Comparison of ENCODE assay signal across 8 cellular contexts in the genomic region with DNA sequence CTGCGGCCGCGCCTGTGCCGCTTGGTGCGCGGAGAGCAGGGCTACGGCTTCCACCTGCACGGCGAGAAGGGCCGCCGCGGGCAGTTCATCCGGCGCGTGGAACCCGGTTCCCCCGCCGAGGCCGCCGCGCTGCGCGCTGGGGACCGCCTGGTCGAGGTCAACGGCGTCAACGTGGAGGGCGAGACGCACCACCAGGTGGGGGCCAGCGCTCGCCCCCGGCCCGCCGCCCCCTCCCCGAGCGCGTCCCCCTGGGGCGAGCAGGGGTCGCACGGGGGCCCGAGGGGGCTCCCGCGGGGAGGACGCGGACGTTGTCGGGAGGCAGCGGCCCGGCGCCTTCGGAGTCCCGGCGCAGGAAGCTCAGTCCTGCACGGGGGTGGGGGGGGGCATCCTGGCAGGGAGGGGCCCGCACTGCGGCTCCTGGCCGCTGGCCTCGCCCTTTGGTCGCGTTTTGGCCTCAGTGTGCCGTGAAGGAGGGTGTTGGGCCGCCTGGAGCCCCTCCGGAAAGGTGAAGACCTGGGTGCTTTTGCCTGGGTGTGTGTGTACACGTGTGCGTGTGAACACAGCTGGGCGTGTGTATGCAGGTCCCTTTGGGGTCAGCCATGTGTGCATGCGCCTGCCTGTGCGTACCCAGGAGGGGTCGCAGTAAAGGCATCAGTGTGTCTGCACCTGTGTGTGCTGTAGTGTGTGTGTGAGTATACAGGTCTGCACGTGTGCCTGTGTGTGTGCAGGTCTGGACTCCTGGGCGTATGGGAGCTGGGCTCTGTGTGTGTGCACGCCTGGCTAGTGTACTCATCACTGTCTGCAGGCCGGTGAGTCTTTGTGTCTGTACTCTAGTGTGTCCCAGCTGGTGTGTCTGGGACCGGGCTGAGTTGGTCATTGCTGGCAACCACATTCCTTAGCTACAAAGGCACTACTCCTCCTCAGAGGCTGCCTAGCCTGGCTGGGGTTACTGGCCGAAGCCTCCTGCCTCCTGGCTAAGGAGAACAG. TPM values are rescaled to one million over a fixed set of nuclear protein-coding genes. Genes with fewer than 3 reads are reported as not detected.
DNase-seq lines count a peak whose midpoint lies in the region; TF ChIP-seq lines count a peak whose summit lies in the region.

No MANE protein-coding gene starts in this region.

- H3K4me3 Mint-ChIP-seq in Caco-2 (ENCODE audit: unreplicated experiment) (peak overlapping the region; percentile 73), MCF 10A (ENCODE audit: unreplicated experiment) (peak overlapping the region; percentile 70)

- intact Hi-C loops in Caco-2 (cut with micrococcal nuclease; ENCODE audit: unreplicated experiment) (loop anchor here (1.0 kb wide), 1 partner anchor 20 kb away; a partner anchor contains a TSS), MCF 10A (cut with micrococcal nuclease) (no loop called here), lower leg skin (cut with DNase I; ENCODE audit: low total_unique reads) (no loop called here)

- H3K27me3 Mint-ChIP-seq in Caco-2 (ENCODE audit: insufficient read depth, unreplicated experiment) (no peaks in the 10 kb centered on the region), MCF 10A (ENCODE audit: insufficient read depth, unreplicated experiment) (no peaks in the 10 kb centered on the region)

- DNase-seq in Caco-2 (peak in 1 of 2 experiments; percentile 51), NAMALWA (ENCODE audit: low spot score) (peak; percentile 38), MCF 10A (ENCODE audit: unreplicated experiment) (no peak), lower leg skin (ENCODE audit: low spot score in 2 of 2) (no peak), GM19240 (ENCODE audit: insufficient read length, low spot score) (no peak), T-helper 9 cell (no peak)
- DNase-seq in stimulated activated CD8-positive, alpha-beta memory T cell treated with anti-CD3 and anti-CD28 coated beads, Interleukin-4, amount 100 ng/mL, for 48 hours = no peak

- CTCF ChIA-PET in Caco-2 (lab: Charles Lee) = interaction anchor here (1.0 kb wide), 1 partner anchor 20 kb away, joined by 3 read pairs; a partner anchor contains a TSS
- CTCF ChIA-PET in MCF 10A (lab: Yijun Ruan, JAX) = interaction anchor here (0.6 to 2.0 kb wide), 6 partner anchors 10 to 113 kb away, joined by 3 to 9 read pairs (median 3); no protein-coding TSS in a partner anchor

- no peaks in the 10 kb centered on the region for H3K36me3 Mint-ChIP-seq in Caco-2 (ENCODE audit: insufficient read depth, unreplicated experiment)
- peaks cover 12% of the 10 kb centered on the region for H3K36me3 Mint-ChIP-seq in MCF 10A (ENCODE audit: insufficient read depth, unreplicated experiment)

- H3K4me3 ChIP-seq in Caco-2 (ENCODE audit: low read depth, low read length) = peak overlapping the region; percentile 44
- H3K4me3 ChIP-seq in lower leg skin (ENCODE audit: low read depth, poor library complexity, severe bottlenecking) = peak overlapping the region; percentile 31
- peak overlapping the region; percentile 82 for H3K4me3 ChIP-seq in urinary bladder (ENCODE audit: low read depth, low read length)

- H3K4me1 ChIP-seq in Caco-2 (peaks cover 17% of the 10 kb centered on the region), urinary bladder (ENCODE audit: insufficient read depth) (peaks cover under 1% of the 10 kb centered on the region)

- H3K4me1 Mint-ChIP-seq in Caco-2 (ENCODE audit: low read depth, unreplicated experiment) = peaks cover 17% of the 10 kb centered on the region
- peaks cover 9% of the 10 kb centered on the region for H3K4me1 Mint-ChIP-seq in MCF 10A (ENCODE audit: insufficient read depth, unreplicated experiment)

- BruUV-seq in Caco-2 (replicated peaks; lab: Mats Ljungman, UMichigan) = no TSS peak
- no TSS peak for BruUV-seq in MCF 10A (replicated peaks; lab: Mats Ljungman, UMichigan)

- WGBS in lower leg skin, 2 donors = 9 to 15% methylated on average over 14 to 27 of the region's 76 CpGs
- WGBS in urinary bladder = 5% methylated on average over 76 of the region's 76 CpGs

- H3K36me3 ChIP-seq in Caco-2 (ENCODE audit: control insufficient read depth, insufficient read depth, low read length) (no peaks in the 10 kb centered on the region), urinary bladder (ENCODE audit: insufficient read depth) (no peaks in the 10 kb centered on the region)

- H3K27ac ChIP-seq in urinary bladder (ENCODE audit: low read depth) = peak overlapping the region; percentile 41

- no peaks in the 10 kb centered on the region for H3K9me3 ChIP-seq in Caco-2

- no peak for TF ChIP-seq POLR2A in lower leg skin (IDR thresholded peaks at IDR 0.05)

- H3K9me3 Mint-ChIP-seq in Caco-2 (ENCODE audit: unreplicated experiment) = no peaks in the 10 kb centered on the region
- no peaks in the 10 kb centered on the region for H3K9me3 Mint-ChIP-seq in MCF 10A (ENCODE audit: unreplicated experiment)

- H3K27ac Mint-ChIP-seq in Caco-2 (ENCODE audit: unreplicated experiment) = no peak overlapping the region
- H3K27ac Mint-ChIP-seq in MCF 10A (ENCODE audit: low read depth, unreplicated experiment) = no peak overlapping the region

- no peaks in the 10 kb centered on the region for H3K27me3 ChIP-seq in Caco-2 (replicated peaks; ENCODE audit: control insufficient read depth, insufficient read depth, low read length)

- POLR2A ChIA-PET in Caco-2 (lab: Charles Lee) = interaction anchor here (0.6 kb wide), 1 partner anchor 12 kb away, joined by 6 read pairs; no protein-coding TSS in a partner anchor
- POLR2A ChIA-PET in MCF 10A (lab: Yijun Ruan, JAX) = interaction anchor here (0.6 to 2.6 kb wide), 10 partner anchors 14 to 136 kb away, joined by 3 to 11 read pairs (median 4); a partner anchor contains a TSS

- TF ChIP-seq CTCF in Caco-2 (IDR thresholded peaks at IDR 0.05; ENCODE audit: insufficient read depth in 1 of 2, low read depth in 1 of 2, low read length in 1 of 2, severe bottlenecking in 1 of 2, unreplicated experiment in 1 of 2) = peak in 1 of 2 experiments; percentile 19
- no peak for TF ChIP-seq CTCF in MCF 10A (IDR thresholded peaks at IDR 0.05; ENCODE audit: unreplicated experiment)
- TF ChIP-seq CTCF in lower leg skin (IDR thresholded peaks at IDR 0.05) = no peak

RNA-seq across cellular contexts. Expression of a gene that starts 0.6 kb away (rescaled TPM):
- 21.8 and 26.6 TPM in 2 replicates for total RNA-seq in Caco-2 (2022)
- 8.5 and 14.5 TPM in 2 replicates for total RNA-seq in MCF 10A (2022)
- 10 to 100 TPM; 11.9 to 30.6 (median 27.3) TPM for total RNA-seq in lower leg skin
- total RNA-seq in urinary bladder = 25.9 TPM
- polyA plus RNA-seq in urinary bladder = 111 TPM

RNA-seq across cellular contexts. Expression of a gene that starts 7.7 kb away (rescaled TPM):
- total RNA-seq in Caco-2 (2022) (6.1 and 8.8 TPM in 2 replicates), MCF 10A (2022) (4.9 and 7.7 TPM in 2 replicates), lower leg skin (1 to 10 TPM in 2 of 4 donors, under 1 TPM in 1, not detected in 1; 0.38 to 3.9 (median 1.6) TPM), urinary bladder (not detected)
- polyA plus RNA-seq in urinary bladder = 0.08 TPM

RNA-seq across cellular contexts. Expression of a gene that starts 17.7 kb away (rescaled TPM):
- total RNA-seq in Caco-2 (2022) = 43.7 and 50.4 TPM in 2 replicates
- total RNA-seq in MCF 10A (2022) = 177 and 252 TPM in 2 replicates
- total RNA-seq in lower leg skin = 100 to 1,000 TPM in 2 of 4 donors, 10 to 100 TPM in 2; 56.1 to 117 (median 86.5) TPM
- total RNA-seq in urinary bladder = 6.3 TPM
- polyA plus RNA-seq in urinary bladder = 38.4 TPM

RNA-seq across cellular contexts. Expression of a gene that starts 20.3 kb away (rescaled TPM):
- total RNA-seq in Caco-2 (2022) (34.3 and 38.6 TPM in 2 replicates), MCF 10A (2022) (16.4 and 17.7 TPM in 2 replicates), lower leg skin (10 to 100 TPM in 3 of 4 donors, 1 to 10 TPM in 1; 5.8 to 29.9 (median 21.5) TPM), urinary bladder (13.7 TPM)
- polyA plus RNA-seq in urinary bladder = 28.5 TPM

RNA-seq across cellular contexts. Expression of a gene that starts 20.5 kb away (rescaled TPM):
- total RNA-seq in Caco-2 (2022) (109 and 112 TPM in 2 replicates), MCF 10A (2022) (99.8 and 136 TPM in 2 replicates), lower leg skin (100 to 1,000 TPM in 1 of 4 donors, 10 to 100 TPM in 3; 56.7 to 130 (median 65.1) TPM), urinary bladder (50.2 TPM)
- 55.9 TPM for polyA plus RNA-seq in urinary bladder

Comparison
In these comparisons a context has a peak if more than half of its experiments do, and no peak if none do; other contexts are left out.
1. H3K4me3 ChIP-seq: peak in every context shown above with its lines; median percentile 82 in urinary bladder; 44 in Caco-2; 31 in lower leg skin.